In the genomic region with DNA sequence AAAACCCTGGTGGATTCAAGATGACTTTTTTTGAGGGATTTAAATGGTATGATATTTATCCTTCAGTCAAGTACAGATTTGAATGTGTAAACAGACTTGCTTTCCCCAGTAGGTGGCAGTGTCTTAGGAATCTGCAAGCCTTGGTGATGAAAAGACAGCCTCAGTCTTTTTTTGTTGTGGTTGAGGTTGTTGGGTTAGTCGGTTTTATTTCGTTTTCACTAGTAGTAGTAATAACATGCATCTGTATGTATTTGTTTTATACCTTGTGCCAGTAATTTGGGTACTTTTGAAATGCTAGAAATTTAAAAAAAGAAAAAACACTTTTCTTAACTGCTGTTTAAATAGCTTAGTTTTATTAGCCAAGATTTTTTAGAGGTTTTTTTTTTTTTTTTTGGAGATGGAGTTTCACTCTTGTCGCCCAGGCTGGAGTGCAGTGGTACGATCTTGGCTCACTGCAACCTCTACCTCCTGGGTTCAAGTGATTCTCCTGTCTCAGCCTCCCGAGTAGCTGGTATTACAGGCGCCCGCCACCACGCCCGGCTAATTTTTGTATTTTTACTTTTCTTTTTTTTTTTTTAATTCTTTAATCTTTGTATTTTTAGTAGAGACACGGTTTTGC, we compare ENCODE assay signal across 8 cellular contexts.
DNase-seq lines count a peak whose midpoint lies in the region; ATAC-seq and TF ChIP-seq lines count a peak whose summit lies in the region.

No MANE protein-coding gene starts in this region.

- no peaks in the 10 kb centered on the region for H3K9me3 ChIP-seq in neutrophil

- no peak overlapping the region for H3K4me3 ChIP-seq in neutrophil (ENCODE audit: low read depth in 1 of 2, low read length in 1 of 2)

- H3K4me1 ChIP-seq in neutrophil (ENCODE audit: control insufficient read depth in 1 of 2, insufficient read depth in 1 of 2, low read depth in 1 of 2, low read length in 1 of 2) = no peaks in the 10 kb centered on the region

- H3K27ac ChIP-seq in neutrophil = no peak overlapping the region

- H3K36me3 ChIP-seq in neutrophil = no peaks in the 10 kb centered on the region

- TF ChIP-seq CTCF in neutrophil (IDR thresholded peaks at IDR 0.05) = peak; percentile 66

- ATAC-seq in GM19372 (IDR thresholded peaks at IDR 0.05; ENCODE audit: low read depth, unreplicated experiment) (peak; percentile 72), HG03439 (IDR thresholded peaks at IDR 0.05; ENCODE audit: unreplicated experiment) (peak; percentile 92), HG02571 (IDR thresholded peaks at IDR 0.05; ENCODE audit: unreplicated experiment) (no peak)

- DNase-seq in DMS 273 (lab: John Stamatoyannopoulos, UW; ENCODE audit: unreplicated experiment) (peak; percentile 73), NCI-H748 treated with DMSO at 0.1 percent for 48 hours (lab: John Stamatoyannopoulos, UW) (peak; percentile 7), fibroblast of gingiva (ENCODE audit: low read depth) (peak; percentile 82)
- DNase-seq in activated CD8-positive, alpha-beta memory T cell treated with anti-CD3 and anti-CD28 coated beads, Interleukin-2, amount 50 U/mL, for 1 hour (ENCODE audit: extremely low read depth) = peak; percentile 57

- no peaks in the 10 kb centered on the region for H3K27me3 ChIP-seq in neutrophil

Comparison
In these comparisons a context has a peak if more than half of its experiments do, and no peak if none do; other contexts are left out.
1. DNase-seq: peak in every context shown above with its lines; median percentile 82 in fibroblast of gingiva; 73 in DMS 273; 57 in activated CD8-positive, alpha-beta memory T cell treated with anti-CD3 and anti-CD28 coated beads, Interleukin-2, amount 50 U/mL, for 1 hour; 7 in NCI-H748 treated with DMSO at 0.1 percent for 48 hours.